ENCODE assay signal across 1 cellular context in genomic region chrX:108347800-108348199, GRCh38.
TF ChIP-seq lines count a peak whose summit lies in the region.

No MANE protein-coding gene starts in this region.

TF ChIP-seq in HepG2, 621 proteins besides CTCF, POLR2A, EP300 and RAD21:
- TF ChIP-seq ZNF737 (CRISPR knock-in tag; IDR thresholded peaks at IDR 0.05; ENCODE audit: borderline replicate concordance) (no peak), PHF5A (CRISPR knock-in tag; IDR thresholded peaks at IDR 0.05; ENCODE audit: low read depth, unreplicated experiment) (no peak), ZSCAN29 (CRISPR knock-in tag; conservative IDR thresholded peaks at IDR 0.05) (no peak), GFI1 (CRISPR knock-in tag; IDR thresholded peaks at IDR 0.05; ENCODE audit: borderline replicate concordance) (no peak), ATM (IDR thresholded peaks at IDR 0.05; ENCODE audit: borderline replicate concordance) (no peak), CHD4 (IDR thresholded peaks at IDR 0.05; ENCODE audit: borderline replicate concordance, low read length) (no peak), TARDBP (CRISPR knock-in tag; IDR thresholded peaks at IDR 0.05) (no peak), ETV5 (CRISPR knock-in tag; IDR thresholded peaks at IDR 0.05; ENCODE audit: borderline replicate concordance) (no peak), FOXA3 (CRISPR knock-in tag; IDR thresholded peaks at IDR 0.05) (no peak), KLF13 (CRISPR knock-in tag; IDR thresholded peaks at IDR 0.05) (no peak), ARNTL (CRISPR knock-in tag; IDR thresholded peaks at IDR 0.05) (no peak)
